20 cellular contexts compared by ENCODE assay signal in genomic region chr10:73967544-73967943, GRCh38. TPM values are rescaled to one million over a fixed set of nuclear protein-coding genes. Genes with fewer than 3 reads are reported as not detected.
DNase-seq lines count a peak whose midpoint lies in the region; ATAC-seq, FAIRE-seq and TF ChIP-seq lines count a peak whose summit lies in the region.
"Had no signal": no experiment of that assay in that cellular context is flagged by ENCODE, and none has a peak within 500 bp of the region (broad histone marks: within the 10 kb centered on the region; RNA-seq: fewer than 3 reads in every experiment).

No MANE protein-coding gene starts in this region.

- H3K36me3 Mint-ChIP-seq in immature natural killer cell = no peaks in the 10 kb centered on the region
- H3K36me3 Mint-ChIP-seq: activated naive CD8-positive, alpha-beta T cell treated with anti-CD3 and anti-CD28 coated beads, Interleukin-2, amount 10 ng/mL, durations not matched to agents 7 days and 5 days had no signal

- no peak for TF ChIP-seq RAD21 in K562 (CRISPR knock-in tag; conservative IDR thresholded peaks at IDR 0.05 in 1 of 2, IDR thresholded peaks at IDR 0.05 in 1 of 2)

- H3K9ac ChIP-seq in HUES6 (ENCODE audit: low read length) (peak overlapping the region; percentile 98), K562 (ENCODE audit: insufficient read depth in 1 of 2, low read depth in 2 of 2, low read length in 2 of 2) (no peak overlapping the region; a peak in 1 of 4 replicates)

- H3K79me2 ChIP-seq in K562 (ENCODE audit: control insufficient read depth, insufficient read depth, low read length) (no peaks in the 10 kb centered on the region), osteoblast (ENCODE audit: insufficient read depth, low read length) (no peaks in the 10 kb centered on the region)

- H3K9me3 ChIP-seq in HUES6 (ENCODE audit: control insufficient read depth, insufficient read depth, low read depth, low read length) (no peaks in the 10 kb centered on the region), K562 (replicated peaks; ENCODE audit: control insufficient read depth, insufficient read depth, low read depth, low read length) (no peaks in the 10 kb centered on the region), stomach (no peaks in the 10 kb centered on the region), osteoblast (ENCODE audit: low read depth, low read length) (no peaks in the 10 kb centered on the region)
- H3K9me3 ChIP-seq: BE2C had no signal

- H3K36me3 ChIP-seq in HUES6 (ENCODE audit: control insufficient read depth, insufficient read depth, low read length) = no peaks in the 10 kb centered on the region
- H3K36me3 ChIP-seq in K562 (ENCODE audit: control insufficient read depth, insufficient read depth, low read length) = no peaks in the 10 kb centered on the region
- no peaks in the 10 kb centered on the region for H3K36me3 ChIP-seq in stomach
- H3K36me3 ChIP-seq in osteoblast (ENCODE audit: insufficient read depth, low read length) = no peaks in the 10 kb centered on the region
- H3K36me3 ChIP-seq: BE2C had no signal

- no peaks in the 10 kb centered on the region for H3K27me3 ChIP-seq in HUES6 (ENCODE audit: control insufficient read depth, insufficient read depth, low read length)
- no peaks in the 10 kb centered on the region for H3K27me3 ChIP-seq in K562 (ENCODE audit: control insufficient read depth in 2 of 2, insufficient read depth in 2 of 2, low read length in 2 of 2)
- no peaks in the 10 kb centered on the region for H3K27me3 ChIP-seq in stomach
- H3K27me3 ChIP-seq in osteoblast (ENCODE audit: insufficient read depth, low read length) = no peaks in the 10 kb centered on the region
- H3K27me3 ChIP-seq: BE2C had no signal

- H3K9me3 Mint-ChIP-seq in immature natural killer cell = no peaks in the 10 kb centered on the region
- H3K9me3 Mint-ChIP-seq: activated naive CD8-positive, alpha-beta T cell treated with anti-CD3 and anti-CD28 coated beads, Interleukin-2, amount 10 ng/mL, durations not matched to agents 7 days and 5 days had no signal

- H2AFZ ChIP-seq in K562 (ENCODE audit: low read depth, low read length) (peak overlapping the region; percentile 76), osteoblast (ENCODE audit: low read length) (no peak overlapping the region)

- ATAC-seq in K562 (peak; percentile 11; the same call in 2 of the 3 replicates), HG03108 (IDR thresholded peaks at IDR 0.05; ENCODE audit: unreplicated experiment) (no peak)
- ATAC-seq: esophagus mucosa, T-helper 17 cell had no signal

- H3K4me3 ChIP-seq in HUES6 (ENCODE audit: low read depth, low read length) (no peak overlapping the region; the same call in 1 of the 2 replicates), K562 (no peak overlapping the region), stomach (no peak overlapping the region), osteoblast (ENCODE audit: insufficient read depth, low read length) (no peak overlapping the region)

- peaks cover 2 to 5% (median 2%) of the 10 kb centered on the region in 3 donors for H3K27me3 Mint-ChIP-seq in immature natural killer cell (ENCODE audit: low read depth in 3 of 3)
- H3K27me3 Mint-ChIP-seq: T-helper 17 cell had no signal

- H3K27ac ChIP-seq in HUES6 (ENCODE audit: low read depth, low read length) (peak overlapping the region; percentile 98), K562 (ENCODE audit: extremely low read depth, low read depth, low read length) (no peak overlapping the region), stomach (peak overlapping the region in 4 of 5 donors; percentile 87 to 89 (median 88)), osteoblast (ENCODE audit: low read depth, low read length) (no peak overlapping the region)

- intact Hi-C loops in K562 (cut with micrococcal nuclease) = no loop called here
- intact Hi-C loops in stomach (cut with DNase I; ENCODE audit: low total_unique reads) = no loop called here

- CTCF ChIA-PET in K562 (lab: Yijun Ruan, JAX; ENCODE audit: low intra/inter-chr PET ratio) = no interaction called here

- H3K9me1 ChIP-seq in K562 (ENCODE audit: control insufficient read depth, insufficient read depth, low read length) = no peaks in the 10 kb centered on the region

- 53% methylated on average over 5 of the region's 5 CpGs for WGBS in K562 (ENCODE audit: insufficient coverage, low coverage, missing lambda C conversion rate)
- WGBS in stomach, 5 donors = 86 to 96% (median 91%) methylated on average over 5 of the region's 5 CpGs

- FAIRE-seq in K562 (lab: Jason Lieb, UNC) = no peak
- FAIRE-seq in H54 (lab: Jason Lieb, UNC) = no peak
- FAIRE-seq: small intestine had no signal

- TF ChIP-seq EP300 in K562 (IDR thresholded peaks at IDR 0.05; ENCODE audit: low read length) (no peak), stomach (IDR thresholded peaks at IDR 0.05) (no peak)

- in situ Hi-C loops in K562 (cut with MboI) = no loop called here

- BruUV-seq in K562 (replicated peaks; lab: Mats Ljungman, UMichigan) = no TSS peak

- TF ChIP-seq POLR2A in K562 (conservative IDR thresholded peaks at IDR 0.05) (no peak), stomach (IDR thresholded peaks at IDR 0.05) (no peak), H54 (IDR thresholded peaks at IDR 0.05; ENCODE audit: low read depth, low read length) (no peak)

- H3K4me2 ChIP-seq in K562 (ENCODE audit: insufficient read depth, low read length) (no peak overlapping the region), osteoblast (ENCODE audit: insufficient read depth, low read length) (no peak overlapping the region)

- H3K4me1 ChIP-seq in HUES6 (ENCODE audit: control insufficient read depth, insufficient read depth, low read length) = peaks cover 51% of the 10 kb centered on the region
- H3K4me1 ChIP-seq in K562 (replicated peaks in 1 of 2; ENCODE audit: control insufficient read depth in 2 of 2, insufficient read depth in 2 of 2, low read length in 2 of 2) = peaks cover 13 to 27% of the 10 kb centered on the region in 2 experiments; a peak in 4 of 5 replicates
- peaks cover 7 to 52% (median 19%) of the 10 kb centered on the region in 4 donors for H3K4me1 ChIP-seq in stomach
- H3K4me1 ChIP-seq in osteoblast (ENCODE audit: insufficient read depth, low read length) = peaks cover 26% of the 10 kb centered on the region
- H3K4me1 ChIP-seq: BE2C had no signal

- H3K27ac Mint-ChIP-seq in immature natural killer cell = peak overlapping the region in 5 of 6 donors; percentile 54 to 92 (median 86)
- H3K27ac Mint-ChIP-seq: activated naive CD8-positive, alpha-beta T cell treated with anti-CD3 and anti-CD28 coated beads, Interleukin-2, amount 10 ng/mL, durations not matched to agents 7 days and 5 days; T-helper 17 cell had no signal

- no peaks in the 10 kb centered on the region for H4K20me1 ChIP-seq in K562 (replicated peaks; ENCODE audit: control insufficient read depth, insufficient read depth, low read length)
- H4K20me1 ChIP-seq in osteoblast (ENCODE audit: insufficient read depth, low read length) = no peaks in the 10 kb centered on the region

- TF ChIP-seq CTCF in K562 (IDR thresholded peaks at IDR 0.05 in 2 of 3, conservative IDR thresholded peaks at IDR 0.05 in 1 of 3; ENCODE audit: insufficient read depth in 2 of 3, low read depth in 1 of 3, low read length in 3 of 3) (no peak), stomach (IDR thresholded peaks at IDR 0.05) (no peak), osteoblast (IDR thresholded peaks at IDR 0.05; ENCODE audit: extremely low read depth, low read depth, low read length) (no peak)

- peaks cover 54 to 57% of the 10 kb centered on the region in 2 donors for H3K4me1 Mint-ChIP-seq in immature natural killer cell
- H3K4me1 Mint-ChIP-seq: activated naive CD8-positive, alpha-beta T cell treated with anti-CD3 and anti-CD28 coated beads, Interleukin-2, amount 10 ng/mL, durations not matched to agents 7 days and 5 days had no signal

- POLR2A ChIA-PET in K562 (lab: Yijun Ruan, JAX) = interaction anchor here (0.8 to 2.6 kb wide), 8 partner anchors 8 to 237 kb away, joined by 3 to 10 read pairs (median 6); partner anchors contain the start of gene VCL

- H3K4me3 Mint-ChIP-seq in immature natural killer cell = peak overlapping the region in 4 of 5 donors; percentile 74 to 93 (median 84)
- H3K4me3 Mint-ChIP-seq: activated naive CD8-positive, alpha-beta T cell treated with anti-CD3 and anti-CD28 coated beads, Interleukin-2, amount 10 ng/mL, durations not matched to agents 7 days and 5 days; T-helper 17 cell had no signal

- no peak for DNase-seq in K562 (ENCODE audit: extremely low read depth in 1 of 4, low spot score in 3 of 4)
- no peak for DNase-seq in immature natural killer cell
- no peak for DNase-seq in stomach
- no peak for DNase-seq in NCI-H82 (lab: John Stamatoyannopoulos, UW)
- DNase-seq in H54 (ENCODE audit: insufficient read length, low spot score) = no peak
- no peak for DNase-seq in osteoblast (ENCODE audit: insufficient read length, low spot score, missing footprints)
- DNase-seq: activated CD4-positive, alpha-beta T cell treated with anti-CD3 and anti-CD28 coated beads for 4 hours; activated naive CD8-positive, alpha-beta T cell treated with anti-CD3 and anti-CD28 coated beads, Interleukin-2, amount 10 ng/mL, durations not matched to agents 7 days and 5 days; activated T-cell treated with anti-CD3 and anti-CD28 coated beads, Interleukin-2, amount 50 U/mL, for 1 hour; BE2C; DMS153; GOT3; hippocampal formation; NCI-H146; NCI-H446; small intestine; T-helper 17 cell had no signal

RNA-seq across cellular contexts. Expression of gene VCL, which starts 30.4 kb away (rescaled TPM):
- total RNA-seq in K562 (2011; cell fraction: chromatin; rRNA removed; ENCODE audit: low replicate concordance) = 187 and 268 TPM in 2 replicates
- total RNA-seq in K562 (2011; cell fraction: nucleolus; rRNA removed) = 123 and 137 TPM in 2 replicates
- 175 and 236 TPM in 2 replicates for total RNA-seq in K562 (2011; cell fraction: nucleoplasm; rRNA removed)
- total RNA-seq in K562 (2014; rRNA removed) (72.0 and 77.3 TPM in 2 replicates), K562 (2014; rRNA removed; fragmentation: Illumina TruSeq; extraction: Trizol) (76.4 and 81.4 TPM in 2 replicates), K562 (2015; rRNA removed; fragmentation: Illumina TruSeq; extraction: Trizol) (84.3 and 87.0 TPM in 2 replicates), K562 (2021) (180 and 186 TPM in 2 replicates), stomach (100 to 1,000 TPM in 3 of 5 donors, 10 to 100 TPM in 2; 50.8 to 211 (median 107) TPM), osteoblast (169 and 201 TPM in 2 replicates)
- polyA plus RNA-seq in K562 (2011; rRNA removed) (138 and 154 TPM in 2 replicates), K562 (2014; fragmentation: Illumina TruSeq; extraction: Trizol) (111 and 117 TPM in 2 replicates), K562 (2014; fragmentation: Nextera tagmentation; extraction: Ambion mirVana) (10 to 100 TPM; 29.8 to 53.6 TPM), K562 (2014; rRNA removed) (65.6 and 72.8 TPM in 2 replicates), immature natural killer cell (10 to 100 TPM; 38.6 to 95.0 (median 55.9) TPM), stomach (10 to 100 TPM; 11.2 to 33.2 (median 13.4) TPM)
- polyA plus RNA-seq in K562 (2011; cell fraction: cytosol; rRNA removed) = 76.8 and 89.4 TPM in 2 replicates
- 176 and 196 TPM in 2 replicates for polyA plus RNA-seq in K562 (2011; cell fraction: nucleus; rRNA removed)
- 110 TPM in 2 replicates for polyA plus RNA-seq in K562 (2012)
- 163 and 186 TPM in 2 replicates for polyA minus RNA-seq in K562 (2011; rRNA and poly(A)+ RNA removed)
- 91.8 and 115 TPM in 2 replicates for polyA minus RNA-seq in K562 (2011; cell fraction: cytosol; rRNA and poly(A)+ RNA removed)
- 133 and 174 TPM in 2 replicates for polyA minus RNA-seq in K562 (2011; cell fraction: nucleus; rRNA and poly(A)+ RNA removed)

RNA-seq across cellular contexts. Expression of gene PLAU, which starts 56.6 kb away (rescaled TPM):
- 2.8 and 5.6 TPM in 2 replicates for total RNA-seq in K562 (2011; cell fraction: chromatin; rRNA removed; ENCODE audit: low replicate concordance)
- total RNA-seq in K562 (2011; cell fraction: nucleolus; rRNA removed) = 4.2 and 6.7 TPM in 2 replicates
- 4.4 and 4.9 TPM in 2 replicates for total RNA-seq in K562 (2011; cell fraction: nucleoplasm; rRNA removed)
- total RNA-seq in K562 (2014; rRNA removed) (2.1 and 2.9 TPM in 2 replicates), K562 (2014; rRNA removed; fragmentation: Illumina TruSeq; extraction: Trizol) (3.2 and 3.3 TPM in 2 replicates), K562 (2015; rRNA removed; fragmentation: Illumina TruSeq; extraction: Trizol) (16.9 and 17.5 TPM in 2 replicates), K562 (2021) (4.1 and 4.4 TPM in 2 replicates), stomach (10 to 100 TPM in 2 of 5 donors, 1 to 10 TPM in 2, not detected in 1; 5.5 to 16.1 (median 9.3) TPM), osteoblast (27.9 and 40.7 TPM in 2 replicates)
- polyA plus RNA-seq in K562 (2011; rRNA removed) (3.4 and 5.8 TPM in 2 replicates), K562 (2014; fragmentation: Illumina TruSeq; extraction: Trizol) (4.6 and 4.9 TPM in 2 replicates), K562 (2014; fragmentation: Nextera tagmentation; extraction: Ambion mirVana) (1 to 10 TPM; 2.3 to 2.5 TPM), K562 (2014; rRNA removed) (2.6 and 4.2 TPM in 2 replicates), immature natural killer cell (under 1 TPM in 1 of 3 donors, not detected in 2; 0.08 TPM), stomach (10 to 100 TPM in 1 of 3 donors, 1 to 10 TPM in 2; 9.6 to 39.5 (median 9.9) TPM)
- polyA plus RNA-seq in K562 (2011; cell fraction: cytosol; rRNA removed) = 3.7 and 8.0 TPM in 2 replicates
- polyA plus RNA-seq in K562 (2011; cell fraction: nucleus; rRNA removed) = 11.6 and 17.7 TPM in 2 replicates
- 11.2 and 47.9 TPM in 2 replicates for polyA plus RNA-seq in K562 (2012)
- polyA minus RNA-seq in K562 (2011; rRNA and poly(A)+ RNA removed) = 2.6 and 3.6 TPM in 2 replicates
- 1.6 and 4.6 TPM in 2 replicates for polyA minus RNA-seq in K562 (2011; cell fraction: cytosol; rRNA and poly(A)+ RNA removed)
- polyA minus RNA-seq in K562 (2011; cell fraction: nucleus; rRNA and poly(A)+ RNA removed) = 1.6 and 3.4 TPM in 2 replicates

Comparison
In these comparisons a context has a peak if more than half of its experiments do, and no peak if none do; other contexts are left out.
1. H3K27ac ChIP-seq: peak in HUES6 (single experiment) and stomach (4 of 5); none in K562 (single experiment) and osteoblast (single experiment).